In the genomic region with DNA sequence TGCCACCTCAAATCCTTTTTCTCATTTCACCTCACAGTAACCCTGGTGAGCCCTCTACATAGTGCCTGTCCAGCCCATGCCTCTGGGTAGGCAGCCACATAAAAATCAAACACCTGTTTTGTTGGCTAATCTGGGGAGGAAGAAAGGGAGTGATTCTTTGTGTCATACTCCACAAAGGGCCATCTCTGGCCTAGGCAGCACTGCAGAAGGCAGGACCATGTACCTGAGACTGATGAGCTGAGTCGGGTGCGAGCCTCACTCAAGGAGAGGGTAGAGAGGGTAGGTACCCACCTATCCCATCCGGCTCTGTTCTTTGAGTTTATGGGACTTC, we compare ENCODE assay signal across 17 cellular contexts. TPM values are rescaled to one million over a fixed set of nuclear protein-coding genes. Genes with fewer than 3 reads are reported as not detected.
DNase-seq lines count a peak whose midpoint lies in the region; ATAC-seq and TF ChIP-seq lines count a peak whose summit lies in the region.
"Had no signal": no experiment of that assay in that cellular context is flagged by ENCODE, and none has a peak within 500 bp of the region (broad histone marks: within the 10 kb centered on the region; RNA-seq: fewer than 3 reads in every experiment).

No MANE protein-coding gene starts in this region.

- H3K4me1 ChIP-seq in IMR-90 (ENCODE audit: control insufficient read depth, insufficient read depth, low read length) (peaks cover 25% of the 10 kb centered on the region), mesendoderm (ENCODE audit: control insufficient read depth, low read depth, low read length) (peaks cover 19% of the 10 kb centered on the region), stomach smooth muscle (ENCODE audit: control insufficient read depth, insufficient read depth, low read length) (peaks cover 14% of the 10 kb centered on the region)

- peak overlapping the region; percentile 48 for H2BK5ac ChIP-seq in IMR-90 (ENCODE audit: low read depth, low read length, poor library complexity, severe bottlenecking)
- peak overlapping the region; percentile 44 for H2BK5ac ChIP-seq in mesendoderm (ENCODE audit: low read length)

- no peak for ATAC-seq in IMR-90 (ENCODE audit: low read depth)
- no peak for ATAC-seq in activated CD4-positive, alpha-beta T cell treated with anti-CD3 and anti-CD28 coated beads for 36 hours
- ATAC-seq: activated naive CD8-positive, alpha-beta T cell treated with anti-CD3 and anti-CD28 coated beads, Interleukin-2, amount 50 U/mL, for 24 hours; CD8-positive, alpha-beta T cell; stimulated activated naive CD8-positive, alpha-beta T cell treated with anti-CD3 and anti-CD28 coated beads, Interleukin-15, amount 100 ng/mL, for 72 hours had no signal

- no peak for TF ChIP-seq POLR2A in IMR-90 (IDR thresholded peaks at IDR 0.05; ENCODE audit: low read depth, low read length)

- H3K27ac Mint-ChIP-seq in chondrocyte (ENCODE audit: unreplicated experiment), result peak overlapping the region; percentile 95
- no peak overlapping the region for H3K27ac Mint-ChIP-seq in activated CD4-positive, alpha-beta T cell treated with anti-CD3 and anti-CD28 coated beads for 36 hours
- H3K27ac Mint-ChIP-seq: activated naive CD8-positive, alpha-beta T cell treated with anti-CD3 and anti-CD28 coated beads, Interleukin-2, amount 50 U/mL, for 24 hours; CD8-positive, alpha-beta T cell; dendritic cell treated with granulocyte-macrophage colony-stimulating factor and Interleukin-4, amounts not matched to agents 40 ng/mL and 50 ng/mL, for 4 days had no signal

- dilution Hi-C loops in IMR-90 (cut with HindIII; ENCODE audit: low sequenced_read_pairs, unreplicated experiment), result no loop called here

- H3K9ac ChIP-seq in IMR-90 (ENCODE audit: low read depth, low read length) (0 out of 2 replicates have a peak overlapping the region, but pooled peaks have one; percentile 2), mesendoderm (ENCODE audit: low read length) (no peak overlapping the region), stomach smooth muscle (ENCODE audit: low read length in 2 of 2) (no peak overlapping the region)

- peaks cover 32% of the 10 kb centered on the region for H3K9me1 ChIP-seq in IMR-90 (ENCODE audit: insufficient read depth, low read length)

- H3K27ac ChIP-seq in IMR-90 (ENCODE audit: insufficient read depth, low read length) (peak overlapping the region; percentile 71), mesendoderm (ENCODE audit: low read depth, low read length) (peak overlapping the region; percentile 32), stomach smooth muscle (ENCODE audit: low read length) (peak overlapping the region; percentile 31)
- H3K27ac ChIP-seq: left lung had no signal

- H4K5ac ChIP-seq in IMR-90 (ENCODE audit: low read depth, low read length) (peak overlapping the region; percentile 40), mesendoderm (ENCODE audit: low read length) (no peak overlapping the region)

- in situ Hi-C loops in IMR-90 (cut with MboI; ENCODE audit: low sequenced_read_pairs), result loop anchor here (10.0 kb wide), 1 partner anchor 447 kb away; the partner anchor contains the start of gene S100A10

- H3K9me3 Mint-ChIP-seq in chondrocyte (ENCODE audit: low read depth), result no peaks in the 10 kb centered on the region
- H3K9me3 Mint-ChIP-seq in activated CD4-positive, alpha-beta T cell treated with anti-CD3 and anti-CD28 coated beads for 36 hours (ENCODE audit: low read depth), result no peaks in the 10 kb centered on the region
- H3K9me3 Mint-ChIP-seq: activated naive CD8-positive, alpha-beta T cell treated with anti-CD3 and anti-CD28 coated beads, Interleukin-2, amount 50 U/mL, for 24 hours; CD8-positive, alpha-beta T cell; dendritic cell treated with granulocyte-macrophage colony-stimulating factor and Interleukin-4, amounts not matched to agents 40 ng/mL and 50 ng/mL, for 4 days; stimulated activated naive CD8-positive, alpha-beta T cell treated with anti-CD3 and anti-CD28 coated beads, Interleukin-15, amount 100 ng/mL, for 72 hours had no signal

- H2AK9ac ChIP-seq in IMR-90 (replicated peaks; ENCODE audit: low read depth, low read length, poor library complexity), result peak overlapping the region; percentile 88

- H3K4me2 ChIP-seq in IMR-90 (ENCODE audit: low read depth, low read length) (no peak overlapping the region), mesendoderm (ENCODE audit: low read length) (no peak overlapping the region)

- H2BK120ac ChIP-seq in IMR-90 (ENCODE audit: low read depth, low read length), result peak overlapping the region; percentile 92
- no peak overlapping the region for H2BK120ac ChIP-seq in mesendoderm (ENCODE audit: low read depth, low read length)

- H3K4ac ChIP-seq in IMR-90 (ENCODE audit: low read depth, low read length) (peak overlapping the region; percentile 95), mesendoderm (ENCODE audit: low read depth, low read length) (peak overlapping the region; percentile 78)

- H2BK20ac ChIP-seq in IMR-90 (ENCODE audit: low read depth, low read length), result peak overlapping the region; percentile 83

- CTCF ChIA-PET in IMR-90 (lab: Yijun Ruan, JAX), result no interaction called here
- CTCF ChIA-PET in activated CD4-positive, alpha-beta T cell treated with anti-CD3 and anti-CD28 coated beads for 36 hours (lab: Charles Lee), result no interaction called here

- no TSS peak for BruUV-seq in IMR-90 (replicated peaks; lab: Mats Ljungman, UMichigan)

- POLR2A ChIA-PET in IMR-90 (lab: Charles Lee; ENCODE audit: unreplicated experiment), result interaction anchor here (0.6 kb wide), 1 partner anchor 27 kb away, joined by 5 read pairs; no protein-coding TSS in a partner anchor
- POLR2A ChIA-PET in activated CD4-positive, alpha-beta T cell treated with anti-CD3 and anti-CD28 coated beads for 36 hours (lab: Charles Lee), result no interaction called here

- peaks cover 14% of the 10 kb centered on the region for H3K79me2 ChIP-seq in mesendoderm (ENCODE audit: control insufficient read depth, insufficient read depth, low read length)

- DNase-seq in IMR-90 (no peak), chondrocyte (ENCODE audit: low spot score) (no peak), mesendoderm (no peak), NCI-H524 (lab: John Stamatoyannopoulos, UW) (no peak), dedifferentiated amniotic fluid mesenchymal stem cell (ENCODE audit: extremely low spot score) (no peak)
- DNase-seq in activated CD4-positive, alpha-beta T cell treated with anti-CD3 and anti-CD28 coated beads for 48 hours, result no peak
- DNase-seq in activated CD4-positive, alpha-beta T cell treated with anti-CD3 and anti-CD28 coated beads for 36 hours, result no peak
- DNase-seq: activated CD8-positive, alpha-beta memory T cell treated with anti-CD3 and anti-CD28 coated beads, Interleukin-2, amount 50 U/mL, for 4 hours; activated naive CD8-positive, alpha-beta T cell treated with anti-CD3 and anti-CD28 coated beads, Interleukin-2, amount 50 U/mL, for 24 hours; CD8-positive, alpha-beta T cell; posterior cingulate gyrus; stimulated activated CD4-positive, alpha-beta T cell treated with anti-CD3 and anti-CD28 coated beads, Interleukin-4, amount 100 ng/mL, for 4 hours; stimulated activated naive CD8-positive, alpha-beta T cell treated with anti-CD3 and anti-CD28 coated beads, Interleukin-15, amount 100 ng/mL, for 72 hours; T1000 had no signal

- TF ChIP-seq CTCF in IMR-90 (conservative IDR thresholded peaks at IDR 0.05; ENCODE audit: low read depth, low read length), result no peak
- TF ChIP-seq CTCF in chondrocyte (IDR thresholded peaks at IDR 0.05), result no peak

- intact Hi-C loops in IMR-90 (cut with micrococcal nuclease), result loop anchor here (10.0 kb wide), 2 partner anchors 223 to 287 kb away; partner anchors contain the start of genes C2CD4D, PI4KB and RORC
- intact Hi-C loops in activated CD4-positive, alpha-beta T cell treated with anti-CD3 and anti-CD28 coated beads for 36 hours (cut with DNase I, micrococcal nuclease), result no loop called here

- no peaks in the 10 kb centered on the region for H3K9me3 ChIP-seq in IMR-90 (ENCODE audit: control insufficient read depth, insufficient read depth, low read length)
- H3K9me3 ChIP-seq in stomach smooth muscle (ENCODE audit: control insufficient read depth in 2 of 2, low read length in 2 of 2), result no peaks in the 10 kb centered on the region
- H3K9me3 ChIP-seq: left lung had no signal

- peaks cover 55% of the 10 kb centered on the region for H3K4me1 Mint-ChIP-seq in chondrocyte (ENCODE audit: low read depth)
- H3K4me1 Mint-ChIP-seq in activated CD4-positive, alpha-beta T cell treated with anti-CD3 and anti-CD28 coated beads for 36 hours, result peaks cover 6% of the 10 kb centered on the region
- H3K4me1 Mint-ChIP-seq: activated naive CD8-positive, alpha-beta T cell treated with anti-CD3 and anti-CD28 coated beads, Interleukin-2, amount 50 U/mL, for 24 hours had no signal

- no peaks in the 10 kb centered on the region for H3K27me3 ChIP-seq in IMR-90 (ENCODE audit: control insufficient read depth, insufficient read depth, low read length)
- H3K27me3 ChIP-seq in mesendoderm (ENCODE audit: insufficient read depth, low read length, poor library complexity), result no peaks in the 10 kb centered on the region
- H3K27me3 ChIP-seq in stomach smooth muscle (ENCODE audit: control insufficient read depth in 1 of 2, insufficient read depth in 2 of 2, low read length in 2 of 2), result no peaks in the 10 kb centered on the region
- H3K27me3 ChIP-seq: left lung had no signal

- H3K4me3 Mint-ChIP-seq in chondrocyte (ENCODE audit: unreplicated experiment), result no peak overlapping the region
- H3K4me3 Mint-ChIP-seq in activated CD4-positive, alpha-beta T cell treated with anti-CD3 and anti-CD28 coated beads for 36 hours, result no peak overlapping the region
- H3K4me3 Mint-ChIP-seq: activated naive CD8-positive, alpha-beta T cell treated with anti-CD3 and anti-CD28 coated beads, Interleukin-2, amount 50 U/mL, for 24 hours; CD8-positive, alpha-beta T cell; dendritic cell treated with granulocyte-macrophage colony-stimulating factor and Interleukin-4, amounts not matched to agents 40 ng/mL and 50 ng/mL, for 4 days; stimulated activated naive CD8-positive, alpha-beta T cell treated with anti-CD3 and anti-CD28 coated beads, Interleukin-15, amount 100 ng/mL, for 72 hours had no signal

- H3K36me3 ChIP-seq in IMR-90 (ENCODE audit: control insufficient read depth, insufficient read depth, low read length), result no peaks in the 10 kb centered on the region; the same call in 1 of the 2 replicates
- no peaks in the 10 kb centered on the region for H3K36me3 ChIP-seq in mesendoderm (ENCODE audit: control insufficient read depth, insufficient read depth, low read length)
- no peaks in the 10 kb centered on the region for H3K36me3 ChIP-seq in stomach smooth muscle (ENCODE audit: control insufficient read depth in 2 of 2, insufficient read depth in 2 of 2, low read length in 2 of 2)
- H3K36me3 ChIP-seq: left lung had no signal

- H3K23ac ChIP-seq in IMR-90 (ENCODE audit: low read depth, low read length) (peak overlapping the region; percentile 96; the same call in 1 of the 2 replicates), mesendoderm (ENCODE audit: low read length) (no peak overlapping the region)

- H2AK5ac ChIP-seq in IMR-90 (ENCODE audit: low read depth, low read length), result peak overlapping the region; percentile 99
- peak overlapping the region; percentile 1 for H2AK5ac ChIP-seq in mesendoderm (ENCODE audit: low read length)

- H3K27me3 Mint-ChIP-seq in chondrocyte (ENCODE audit: low read depth), result no peaks in the 10 kb centered on the region
- H3K27me3 Mint-ChIP-seq in activated CD4-positive, alpha-beta T cell treated with anti-CD3 and anti-CD28 coated beads for 36 hours, result no peaks in the 10 kb centered on the region
- H3K27me3 Mint-ChIP-seq: activated naive CD8-positive, alpha-beta T cell treated with anti-CD3 and anti-CD28 coated beads, Interleukin-2, amount 50 U/mL, for 24 hours had no signal

- H3K56ac ChIP-seq in IMR-90 (ENCODE audit: extremely low read depth, insufficient read depth, low read length) (no peak overlapping the region), mesendoderm (ENCODE audit: low read length) (peak overlapping the region; percentile 12)

- peaks cover 22% of the 10 kb centered on the region for H4K20me1 ChIP-seq in IMR-90 (ENCODE audit: insufficient read depth, low read length)

- peak overlapping the region; percentile 91 for H2BK15ac ChIP-seq in IMR-90 (ENCODE audit: low read depth, low read length)
- no peak overlapping the region for H2BK15ac ChIP-seq in mesendoderm (replicated peaks; ENCODE audit: low read depth)

- H3K79me1 ChIP-seq in IMR-90 (ENCODE audit: low read depth in 1 of 2, low read length in 2 of 2) (peaks cover 24 to 68% of the 10 kb centered on the region in 2 experiments), mesendoderm (ENCODE audit: low read length) (peaks cover 5% of the 10 kb centered on the region)

- no peak overlapping the region for H2AFZ ChIP-seq in IMR-90 (replicated peaks; ENCODE audit: low read length, poor library complexity)

- H4K91ac ChIP-seq in IMR-90 (ENCODE audit: insufficient read depth, low read depth, low read length), result peak overlapping the region; percentile 87

- H3K18ac ChIP-seq in IMR-90 (ENCODE audit: low read depth, low read length) (peak overlapping the region; percentile 20), mesendoderm (ENCODE audit: low read length) (peak overlapping the region; percentile 20)

- peak overlapping the region; percentile 93 for H3K14ac ChIP-seq in IMR-90 (replicated peaks; ENCODE audit: low read depth, low read length)

- H4K8ac ChIP-seq in IMR-90 (ENCODE audit: low read depth in 2 of 2, low read length in 2 of 2) (peak overlapping the region; percentile 34 to 65), mesendoderm (ENCODE audit: low read depth, low read length) (no peak overlapping the region)

- H3K36me3 Mint-ChIP-seq in chondrocyte (ENCODE audit: low read depth), result no peaks in the 10 kb centered on the region
- no peaks in the 10 kb centered on the region for H3K36me3 Mint-ChIP-seq in activated CD4-positive, alpha-beta T cell treated with anti-CD3 and anti-CD28 coated beads for 36 hours (ENCODE audit: low read depth)
- H3K36me3 Mint-ChIP-seq: CD8-positive, alpha-beta T cell had no signal

- WGBS in IMR-90 (ENCODE audit: extremely low coverage in 2 of 2, insufficient read length in 1 of 2), 2 experiments, result no CpG with 5 or more reads among the region's 3 CpGs
- WGBS in mesendoderm (ENCODE audit: extremely low coverage, insufficient coverage, low lambda C conversion rate), result no CpG with 5 or more reads among the region's 3 CpGs

- H3K4me3 ChIP-seq in IMR-90 (ENCODE audit: insufficient read depth, low read depth, low read length) (no peak overlapping the region), mesendoderm (ENCODE audit: low read length) (no peak overlapping the region), stomach smooth muscle (ENCODE audit: low read length in 2 of 2) (no peak overlapping the region)
- H3K4me3 ChIP-seq: left lung had no signal

- no peak for TF ChIP-seq RAD21 in IMR-90 (IDR thresholded peaks at IDR 0.05; ENCODE audit: low read length)

RNA-seq across cellular contexts. Expression of gene TUFT1, which starts 7.8 kb away (rescaled TPM):
- total RNA-seq in IMR-90 (2012; rRNA removed), result 30.3 and 33.3 TPM in 2 replicates
- 18.4 and 21.2 TPM in 2 replicates for polyA plus RNA-seq in IMR-90 (2012; rRNA removed)
- 9.3 and 11.8 TPM in 2 replicates for polyA plus RNA-seq in IMR-90 (2012; cell fraction: cytosol; rRNA removed)
- polyA plus RNA-seq in IMR-90 (2012; cell fraction: nucleus; rRNA removed; ENCODE audit: low replicate concordance), result 21.8 and 50.3 TPM in 2 replicates
- 15.2 to 33.0 TPM (median 30.5 TPM) in 3 replicates for total RNA-seq in chondrocyte
- polyA plus RNA-seq in mesendoderm (2013, experiment 1 of 2), result 16.9 TPM
- polyA plus RNA-seq in mesendoderm (2013, experiment 2 of 2), result 17.1 TPM
- total RNA-seq in activated CD4-positive, alpha-beta T cell treated with anti-CD3 and anti-CD28 coated beads for 36 hours, result 1 to 10 TPM; 3.2 TPM

RNA-seq across cellular contexts. Expression of gene CGN, which starts 36.7 kb away (rescaled TPM):
- total RNA-seq in IMR-90 (2012; rRNA removed) (0.28 and 0.36 TPM in 2 replicates), chondrocyte (0.95 to 1.2 TPM (median 1.0 TPM) in 3 replicates)
- polyA plus RNA-seq in IMR-90 (2012; rRNA removed), result 0.34 and 0.36 TPM in 2 replicates
- 0.10 and 0.20 TPM in 2 replicates for polyA plus RNA-seq in IMR-90 (2012; cell fraction: cytosol; rRNA removed)
- 0.84 and 1.3 TPM in 2 replicates for polyA plus RNA-seq in IMR-90 (2012; cell fraction: nucleus; rRNA removed; ENCODE audit: low replicate concordance)
- polyA plus RNA-seq in mesendoderm (2013, experiment 1 of 2), result 26.5 TPM
- polyA plus RNA-seq in mesendoderm (2013, experiment 2 of 2), result 26.5 TPM
- total RNA-seq in activated CD4-positive, alpha-beta T cell treated with anti-CD3 and anti-CD28 coated beads for 36 hours, result 1 to 10 TPM in 1 of 2 experiments, under 1 TPM in 1; 0.67 to 1.4 TPM
